Comparison of ENCODE assay signal across 16 cellular contexts in the genomic region with DNA sequence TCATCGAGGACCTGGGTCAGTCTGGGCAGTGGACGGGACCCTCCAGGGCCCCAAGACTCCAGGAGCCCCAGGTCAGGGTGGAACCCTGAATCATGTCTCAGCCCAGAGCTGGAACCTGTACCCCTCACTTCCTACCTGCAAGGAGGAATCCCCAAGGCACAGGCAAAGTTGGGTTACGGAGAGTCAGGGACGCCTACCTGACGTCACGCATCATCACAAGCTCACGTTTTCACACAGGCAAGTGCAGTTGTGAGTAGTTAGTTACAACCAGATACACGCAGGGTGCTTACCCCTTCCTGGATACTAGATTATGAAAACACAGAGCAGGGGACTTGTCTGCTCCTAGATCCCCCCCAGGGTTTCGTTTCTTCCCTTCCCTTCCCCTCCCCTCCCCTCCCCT. TPM values are rescaled to one million over a fixed set of nuclear protein-coding genes. Genes with fewer than 3 reads are reported as not detected.
DNase-seq lines count a peak whose midpoint lies in the region; ATAC-seq and TF ChIP-seq lines count a peak whose summit lies in the region.
"Had no signal": no experiment of that assay in that cellular context is flagged by ENCODE, and none has a peak within 500 bp of the region (broad histone marks: within the 10 kb centered on the region; RNA-seq: fewer than 3 reads in every experiment).

No MANE protein-coding gene starts in this region.

- ATAC-seq in activated naive CD8-positive, alpha-beta T cell treated with anti-CD3 and anti-CD28 coated beads, Interleukin-2, amount 10 ng/mL, durations not matched to agents 7 days and 5 days (ENCODE audit: low read depth), result no peak
- ATAC-seq in memory B cell (ENCODE audit: low read depth), result peak; percentile 40

- POLR2A ChIA-PET in activated naive CD8-positive, alpha-beta T cell treated with anti-CD3 and anti-CD28 coated beads, Interleukin-2, amount 10 ng/mL, durations not matched to agents 7 days and 5 days (lab: Charles Lee), result interaction anchor here (0.6 to 4.0 kb wide), 3 partner anchors 10 to 18 kb away, joined by 5 to 33 read pairs (median 9); a partner anchor contains a TSS

- H3K36me3 ChIP-seq in H7 (replicated peaks; ENCODE audit: control insufficient read depth, insufficient read depth, low read length), result no peaks in the 10 kb centered on the region
- H3K36me3 ChIP-seq: esophagus squamous epithelium, SJCRH30, upper lobe of left lung had no signal

- H3K36me3 Mint-ChIP-seq in CD14-positive monocyte (peaks cover 2 to 5% of the 10 kb centered on the region in 2 donors), memory B cell (no peaks in the 10 kb centered on the region)
- no peaks in the 10 kb centered on the region for H3K36me3 Mint-ChIP-seq in activated naive CD8-positive, alpha-beta T cell treated with anti-CD3 and anti-CD28 coated beads, Interleukin-2, amount 10 ng/mL, durations not matched to agents 7 days and 5 days
- H3K36me3 Mint-ChIP-seq: CD4-positive, CD25-positive, alpha-beta regulatory T cell had no signal

- no peak for DNase-seq in CD14-positive monocyte (ENCODE audit: low spot score)
- no peak for DNase-seq in H7
- DNase-seq in activated naive CD8-positive, alpha-beta T cell treated with anti-CD3 and anti-CD28 coated beads, Interleukin-2, amount 10 ng/mL, durations not matched to agents 7 days and 5 days, result no peak
- no peak for DNase-seq in memory B cell (ENCODE audit: low spot score in 2 of 2)
- no peak for DNase-seq in 8988T
- no peak for DNase-seq in superior temporal gyrus (ENCODE audit: extremely low spot score)
- DNase-seq in NCI-H1436 (lab: John Stamatoyannopoulos, UW), result no peak
- no peak for DNase-seq in COLO668 (lab: John Stamatoyannopoulos, UW; ENCODE audit: unreplicated experiment)
- DNase-seq: esophagus squamous epithelium; NCI-H1092 treated with DMSO at 0.1 percent for 48 hours; SJCRH30; stimulated activated CD8-positive, alpha-beta memory T cell treated with anti-CD3 and anti-CD28 coated beads, Interleukin-4, amount 100 ng/mL, for 48 hours had no signal

- H3K4me3 ChIP-seq in H7 (ENCODE audit: insufficient read depth, low read depth, low read length), result peak overlapping the region; percentile 55
- H3K4me3 ChIP-seq: SJCRH30 had no signal

- H3K27ac Mint-ChIP-seq in CD14-positive monocyte, result peak overlapping the region in 6 of 7 donors; percentile 70 to 93 (median 88)
- peak overlapping the region; percentile 86 for H3K27ac Mint-ChIP-seq in activated naive CD8-positive, alpha-beta T cell treated with anti-CD3 and anti-CD28 coated beads, Interleukin-2, amount 10 ng/mL, durations not matched to agents 7 days and 5 days
- no peak overlapping the region for H3K27ac Mint-ChIP-seq in memory B cell

- peaks cover 0 to 5% (median 0%) of the 10 kb centered on the region in 3 donors for H3K27me3 Mint-ChIP-seq in CD14-positive monocyte (ENCODE audit: low read depth in 3 of 3)
- H3K27me3 Mint-ChIP-seq in activated naive CD8-positive, alpha-beta T cell treated with anti-CD3 and anti-CD28 coated beads, Interleukin-2, amount 10 ng/mL, durations not matched to agents 7 days and 5 days, result peaks cover 22% of the 10 kb centered on the region
- peaks cover 32% of the 10 kb centered on the region for H3K27me3 Mint-ChIP-seq in memory B cell

- intact Hi-C loops in CD14-positive monocyte (cut with micrococcal nuclease), result no loop called here

- TF ChIP-seq CTCF in CD14-positive monocyte (IDR thresholded peaks at IDR 0.05), result no peak

- H3K4me3 Mint-ChIP-seq in CD14-positive monocyte, result peak overlapping the region; percentile 85 to 92
- peak overlapping the region; percentile 79 for H3K4me3 Mint-ChIP-seq in activated naive CD8-positive, alpha-beta T cell treated with anti-CD3 and anti-CD28 coated beads, Interleukin-2, amount 10 ng/mL, durations not matched to agents 7 days and 5 days
- H3K4me3 Mint-ChIP-seq in memory B cell, result peak overlapping the region; percentile 72
- H3K4me3 Mint-ChIP-seq: neural crest cell had no signal

- peaks cover 60% of the 10 kb centered on the region for H3K4me1 Mint-ChIP-seq in CD14-positive monocyte
- H3K4me1 Mint-ChIP-seq in activated naive CD8-positive, alpha-beta T cell treated with anti-CD3 and anti-CD28 coated beads, Interleukin-2, amount 10 ng/mL, durations not matched to agents 7 days and 5 days, result peaks cover 26% of the 10 kb centered on the region
- H3K4me1 Mint-ChIP-seq in memory B cell, result peaks cover 16% of the 10 kb centered on the region
- H3K4me1 Mint-ChIP-seq: neural crest cell had no signal

- H3K27me3 ChIP-seq in H7 (ENCODE audit: control insufficient read depth, insufficient read depth, low read length), result peaks cover 26% of the 10 kb centered on the region
- H3K27me3 ChIP-seq: SJCRH30, upper lobe of left lung had no signal

- H3K9me3 Mint-ChIP-seq in CD14-positive monocyte (peaks cover 11 to 19% (median 13%) of the 10 kb centered on the region in 7 donors), memory B cell (peaks cover 2% of the 10 kb centered on the region)
- no peaks in the 10 kb centered on the region for H3K9me3 Mint-ChIP-seq in activated naive CD8-positive, alpha-beta T cell treated with anti-CD3 and anti-CD28 coated beads, Interleukin-2, amount 10 ng/mL, durations not matched to agents 7 days and 5 days

RNA-seq across cellular contexts. Expression of a gene that starts 1.9 kb away (rescaled TPM):
- polyA plus RNA-seq in CD14-positive monocyte, result 100 to 1,000 TPM in 1 of 2 donors, 10 to 100 TPM in 1; 60.0 to 119 TPM
- total RNA-seq in H7 (2014; rRNA removed; shearing (Covaris generic)), result not detected in 2 replicates
- 1 to 10 TPM; 4.4 to 4.8 TPM for total RNA-seq in activated naive CD8-positive, alpha-beta T cell treated with anti-CD3 and anti-CD28 coated beads, Interleukin-2, amount 10 ng/mL, durations not matched to agents 7 days and 5 days
- total RNA-seq: CD4-positive, CD25-positive, alpha-beta regulatory T cell; neural crest cell; SJCRH30 had no signal
- polyA plus RNA-seq: CD4-positive, CD25-positive, alpha-beta regulatory T cell had no signal

RNA-seq across cellular contexts. Expression of a gene that starts 6.1 kb away (rescaled TPM):
- 100 to 1,000 TPM in 1 of 2 donors, 10 to 100 TPM in 1; 79.4 to 104 TPM for polyA plus RNA-seq in CD14-positive monocyte
- not detected in 2 replicates for total RNA-seq in H7 (2014; rRNA removed; shearing (Covaris generic))
- not detected for total RNA-seq in activated naive CD8-positive, alpha-beta T cell treated with anti-CD3 and anti-CD28 coated beads, Interleukin-2, amount 10 ng/mL, durations not matched to agents 7 days and 5 days
- total RNA-seq: neural crest cell, SJCRH30 had no signal
- polyA plus RNA-seq: CD4-positive, CD25-positive, alpha-beta regulatory T cell had no signal

RNA-seq across cellular contexts. Expression of a gene that starts 9.8 kb away (rescaled TPM):
- polyA plus RNA-seq in CD14-positive monocyte, result 100 to 1,000 TPM; 414 to 449 TPM
- 92.2 and 137 TPM in 2 replicates for total RNA-seq in H7 (2014; rRNA removed; shearing (Covaris generic))
- total RNA-seq in activated naive CD8-positive, alpha-beta T cell treated with anti-CD3 and anti-CD28 coated beads, Interleukin-2, amount 10 ng/mL, durations not matched to agents 7 days and 5 days, result 10 to 100 TPM; 74.4 to 79.8 TPM

RNA-seq across cellular contexts. Expression of a gene that starts 31.1 kb away (rescaled TPM):
- polyA plus RNA-seq in CD14-positive monocyte, result 1 to 10 TPM; 1.1 to 2.1 TPM
- total RNA-seq in H7 (2014; rRNA removed; shearing (Covaris generic)), result not detected in 2 replicates
- under 1 TPM; 0.19 to 0.26 TPM for total RNA-seq in activated naive CD8-positive, alpha-beta T cell treated with anti-CD3 and anti-CD28 coated beads, Interleukin-2, amount 10 ng/mL, durations not matched to agents 7 days and 5 days
- total RNA-seq: CD4-positive, CD25-positive, alpha-beta regulatory T cell; esophagus squamous epithelium; neural crest cell; SJCRH30 had no signal
- polyA plus RNA-seq: liver had no signal

RNA-seq across cellular contexts. Expression of a gene that starts 33.9 kb away (rescaled TPM):
- 100 to 1,000 TPM; 249 to 327 TPM for polyA plus RNA-seq in CD14-positive monocyte
- 17.3 and 25.9 TPM in 2 replicates for total RNA-seq in H7 (2014; rRNA removed; shearing (Covaris generic))
- 100 to 1,000 TPM; 170 to 189 TPM for total RNA-seq in activated naive CD8-positive, alpha-beta T cell treated with anti-CD3 and anti-CD28 coated beads, Interleukin-2, amount 10 ng/mL, durations not matched to agents 7 days and 5 days
- total RNA-seq: SJCRH30 had no signal
